Comparison of ENCODE assay signal across 1 cellular context in genomic region chr2:191699341-191699945, GRCh38.
A peak's percentile ranks its signal among the peaks of the same experiment; 100 is the strongest.
TF ChIP-seq lines count a peak whose summit lies in the region.

No MANE protein-coding gene starts in this region.

TF ChIP-seq in K562, 482 proteins besides CTCF, POLR2A, EP300 and RAD21 (continued from another document):
- TF ChIP-seq SNAPC5 (CRISPR knock-in tag; IDR thresholded peaks at IDR 0.05) (no peak), ZBTB11 (CRISPR knock-in tag; IDR thresholded peaks at IDR 0.05) (peak in 1 of 3 experiments; percentile 32; a peak in 1 of 6 replicates), ELK3 (CRISPR knock-in tag; IDR thresholded peaks at IDR 0.05) (no peak), EGR1 (conservative IDR thresholded peaks at IDR 0.05) (no peak), HNRNPK (IDR thresholded peaks at IDR 0.05; ENCODE audit: low read depth, low read length, poor library complexity, severe bottlenecking) (no peak), EZH2 (IDR thresholded peaks at IDR 0.05; ENCODE audit: borderline replicate concordance, low read depth, low read length) (no peak), POLR3A (IDR thresholded peaks at IDR 0.05; ENCODE audit: borderline replicate concordance, extremely low read depth, insufficient read depth, insufficient read length) (no peak), ZNF830 (CRISPR knock-in tag; IDR thresholded peaks at IDR 0.05) (no peak), PRPF4 (IDR thresholded peaks at IDR 0.05; ENCODE audit: insufficient read depth, low read depth, low read length, poor library complexity, severe bottlenecking) (no peak), E2F4 (CRISPR knock-in tag; IDR thresholded peaks at IDR 0.05; ENCODE audit: low read depth) (no peak), SMAD1 (IDR thresholded peaks at IDR 0.05; ENCODE audit: low read depth, low read length, partially characterized antibody) (no peak), ZNF766 (CRISPR knock-in tag; conservative IDR thresholded peaks at IDR 0.05) (no peak), POLR2AphosphoS2 (IDR thresholded peaks at IDR 0.05; ENCODE audit: low read length) (peak; percentile 80; the same call in 1 of the 2 replicates), FOXM1 (IDR thresholded peaks at IDR 0.05; ENCODE audit: low read depth) (no peak), FOXM1 (CRISPR knock-in tag; IDR thresholded peaks at IDR 0.05; ENCODE audit: low read depth) (no peak)
